ENCODE assay signal across 8 cellular contexts in the genomic region with DNA sequence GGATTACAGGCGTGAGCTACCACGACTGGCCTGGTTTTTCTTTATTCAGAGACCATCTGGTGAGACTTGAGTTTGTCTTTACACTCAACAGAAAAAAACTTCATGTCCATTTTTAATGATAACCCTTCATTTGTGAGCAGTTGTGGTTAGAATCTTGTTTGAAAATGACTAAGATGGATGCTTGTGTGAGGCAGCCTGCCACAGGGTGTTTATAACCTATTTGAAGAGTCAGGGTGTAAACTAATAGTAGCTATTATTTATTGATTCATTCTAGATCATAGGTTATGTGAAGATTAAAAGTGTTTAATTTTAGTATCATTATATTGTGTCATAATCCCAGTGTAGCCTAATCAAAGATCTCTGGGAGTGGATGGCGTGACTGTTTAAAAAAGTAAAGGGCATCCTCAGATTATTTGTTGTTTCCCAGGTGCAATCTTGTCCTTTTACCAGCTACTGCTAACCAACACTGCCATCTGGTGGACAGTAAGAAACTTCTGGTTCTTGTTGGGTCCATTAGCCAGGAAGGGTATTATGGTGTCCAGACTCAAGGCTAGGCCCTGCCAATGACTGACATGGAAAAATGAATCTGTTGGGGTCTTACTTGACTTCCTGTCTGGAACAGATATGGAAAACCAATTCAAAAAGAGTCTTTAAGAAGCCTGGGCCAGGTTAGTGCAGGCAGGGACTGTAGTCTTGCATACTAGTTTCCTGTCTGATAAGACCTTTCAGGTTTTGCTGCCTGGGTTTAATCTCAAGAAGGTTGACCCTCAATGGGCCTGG. TPM values are rescaled to one million over a fixed set of nuclear protein-coding genes. Genes with fewer than 3 reads are reported as not detected.
A peak's percentile ranks its signal among the peaks of the same experiment; 100 is the strongest.
DNase-seq lines count a peak whose midpoint lies in the region; ATAC-seq, FAIRE-seq and TF ChIP-seq lines count a peak whose summit lies in the region.

No MANE protein-coding gene starts in this region.

- no peaks in the 10 kb centered on the region for H3K36me3 ChIP-seq in mucosa of stomach (ENCODE audit: control insufficient read depth, insufficient read depth, low read length)

- peaks cover 19% of the 10 kb centered on the region for H3K36me3 Mint-ChIP-seq in WTC11

- no peaks in the 10 kb centered on the region for H3K27me3 Mint-ChIP-seq in WTC11 (ENCODE audit: low read depth)

- peaks cover 15% of the 10 kb centered on the region for H3K4me1 ChIP-seq in mucosa of stomach (ENCODE audit: control insufficient read depth, insufficient read depth, low read length)

- H3K4me1 Mint-ChIP-seq in WTC11, result 0 out of 2 replicates have a peak, but pooled peaks cover 4% of the 10 kb centered on the region

- FAIRE-seq in urothelium cell line (lab: Jason Lieb, UNC), result peak; percentile 85

- TF ChIP-seq CTCF in WTC11 (IDR thresholded peaks at IDR 0.05), result peak; percentile 51; the same call in 1 of the 2 replicates

- ATAC-seq in HG03378 (IDR thresholded peaks at IDR 0.05; ENCODE audit: unreplicated experiment) (peak; percentile 70), WTC11 (peak; percentile 65)

- no peaks in the 10 kb centered on the region for H3K27me3 ChIP-seq in mucosa of stomach (ENCODE audit: control insufficient read depth, insufficient read depth, low read length)

- POLR2A ChIA-PET in WTC11 (lab: Charles Lee), result interaction anchor here (0.5 to 0.8 kb wide), 7 partner anchors 16 to 596 kb away, joined by 3 to 7 read pairs (median 5); a partner anchor contains a TSS

- peak; percentile 96 for DNase-seq in COR-L47 (lab: John Stamatoyannopoulos, UW)
- peak; percentile 28 for DNase-seq in GM19238 (ENCODE audit: insufficient read length, low spot score)
- DNase-seq in NCI-H2227 treated with DMSO at 0.1 percent for 48 hours (lab: John Stamatoyannopoulos, UW), result peak; percentile 63
- DNase-seq in WTC11 (ENCODE audit: low spot score), result peak; percentile 25
- peak; percentile 59 for DNase-seq in epidermal melanocyte (ENCODE audit: insufficient read length, low spot score)
- peak; percentile 76 for DNase-seq in urothelium cell line (ENCODE audit: low spot score)

- H3K9ac ChIP-seq in mucosa of stomach (ENCODE audit: low read length), result peak overlapping the region; percentile 17

- no peak overlapping the region for H3K4me3 ChIP-seq in mucosa of stomach (ENCODE audit: low read length)

- H3K9me3 Mint-ChIP-seq in WTC11, result no peaks in the 10 kb centered on the region

- H3K4me3 Mint-ChIP-seq in WTC11, result no peak overlapping the region

- no peaks in the 10 kb centered on the region for H3K9me3 ChIP-seq in mucosa of stomach (ENCODE audit: control insufficient read depth, low read length)

- CTCF ChIA-PET in WTC11 (lab: Charles Lee), result interaction anchor here (0.5 to 2.4 kb wide), 11 partner anchors 9 to 1357 kb away, joined by 3 to 15 read pairs (median 4); a partner anchor contains a TSS

- no peak overlapping the region; the same call in 1 of the 2 replicates for H3K27ac Mint-ChIP-seq in WTC11

TF ChIP-seq in WTC11, 78 proteins besides CTCF, POLR2A, EP300 and RAD21:
- TF ChIP-seq ZNF416 (CRISPR knock-in tag; IDR thresholded peaks at IDR 0.05) (no peak), ZNF396 (CRISPR knock-in tag; IDR thresholded peaks at IDR 0.05; ENCODE audit: borderline replicate concordance) (no peak), SOX15 (CRISPR knock-in tag; IDR thresholded peaks at IDR 0.05) (no peak)
- TF ChIP-seq, protein P1, sequence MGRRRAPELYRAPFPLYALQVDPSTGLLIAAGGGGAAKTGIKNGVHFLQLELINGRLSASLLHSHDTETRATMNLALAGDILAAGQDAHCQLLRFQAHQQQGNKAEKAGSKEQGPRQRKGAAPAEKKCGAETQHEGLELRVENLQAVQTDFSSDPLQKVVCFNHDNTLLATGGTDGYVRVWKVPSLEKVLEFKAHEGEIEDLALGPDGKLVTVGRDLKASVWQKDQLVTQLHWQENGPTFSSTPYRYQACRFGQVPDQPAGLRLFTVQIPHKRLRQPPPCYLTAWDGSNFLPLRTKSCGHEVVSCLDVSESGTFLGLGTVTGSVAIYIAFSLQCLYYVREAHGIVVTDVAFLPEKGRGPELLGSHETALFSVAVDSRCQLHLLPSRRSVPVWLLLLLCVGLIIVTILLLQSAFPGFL (CRISPR knock-in tag; IDR thresholded peaks at IDR 0.05; ENCODE audit: borderline replicate concordance), result no peak

RNA-seq across cellular contexts. Expression of a gene that starts 24.9 kb away (rescaled TPM):
- 25.4 to 27.5 TPM (median 25.9 TPM) in 3 replicates for total RNA-seq in WTC11 (2021)

Comparison
In these comparisons a context has a peak if more than half of its experiments do, and no peak if none do; other contexts are left out.
1. DNase-seq: peak in every context shown above with its lines; median percentile 96 in COR-L47; 76 in urothelium cell line; 63 in NCI-H2227 treated with DMSO at 0.1 percent for 48 hours; 59 in epidermal melanocyte; 28 in GM19238; 25 in WTC11.